8 cellular contexts compared by ENCODE assay signal in genomic region chr12:570949-571794, GRCh38.
DNase-seq lines count a peak whose midpoint lies in the region; ATAC-seq and TF ChIP-seq lines count a peak whose summit lies in the region.

No MANE protein-coding gene starts in this region.

- CTCF ChIA-PET in AG04449 (lab: Yijun Ruan, JAX): interaction anchor here (0.6 to 16.1 kb wide), 29 partner anchors 8 to 1062 kb away, joined by 3 to 290 read pairs (median 4); partner anchors contain the start of genes RAD52 and WNK1

- H3K4me1 Mint-ChIP-seq in immature natural killer cell: peaks cover 49 to 52% of the 10 kb centered on the region in 2 donors

- POLR2A ChIA-PET in AG04449 (lab: Yijun Ruan, JAX): interaction anchor here (0.5 to 1.6 kb wide), 2 partner anchors 83 to 181 kb away, joined by 3 to 11 read pairs; partner anchors contain the start of gene WNK1

- in situ Hi-C loops in astrocyte of the cerebellum (cut with HindIII; ENCODE audit: low sequenced_read_pairs): no loop called here

- no peaks in the 10 kb centered on the region for H3K36me3 Mint-ChIP-seq in immature natural killer cell

- H3K9me3 Mint-ChIP-seq in immature natural killer cell: no peaks in the 10 kb centered on the region

- peak overlapping the region in 1 of 6 donors; percentile 12 for H3K27ac Mint-ChIP-seq in immature natural killer cell

- peak overlapping the region in 4 of 5 donors; percentile 21 to 63 (median 30) for H3K4me3 Mint-ChIP-seq in immature natural killer cell

- H3K27me3 Mint-ChIP-seq in immature natural killer cell (ENCODE audit: low read depth in 3 of 3): no peaks in the 10 kb centered on the region

- TF ChIP-seq CTCF in AG04449 (IDR thresholded peaks at IDR 0.05; ENCODE audit: insufficient read depth, low read length, missing control alignments) (no peak), HFF-Myc (IDR thresholded peaks at IDR 0.05; ENCODE audit: low read depth, low read length, missing control alignments) (no peak), astrocyte of the cerebellum (IDR thresholded peaks at IDR 0.05; ENCODE audit: low read depth, low read length, missing control alignments) (no peak)

- peak overlapping the region; percentile 63 for H3K4me3 ChIP-seq in AG04449 (ENCODE audit: low read depth, low read length)
- H3K4me3 ChIP-seq in HFF-Myc (replicated peaks; ENCODE audit: low read depth, low read length): peak overlapping the region; percentile 63
- peak overlapping the region; percentile 47 for H3K4me3 ChIP-seq in astrocyte of the cerebellum (ENCODE audit: low read depth, low read length)

- ATAC-seq in HG03520 (IDR thresholded peaks at IDR 0.05; ENCODE audit: unreplicated experiment): no peak

- DNase-seq in AG04449 (ENCODE audit: low read depth, low spot score) (no peak), HFF-Myc (ENCODE audit: extremely low read depth, low read depth) (no peak), astrocyte of the cerebellum (ENCODE audit: low read depth) (peak; percentile 36), immature natural killer cell (no peak), NCI-H187 (lab: John Stamatoyannopoulos, UW) (no peak), NCI-H1105 (lab: John Stamatoyannopoulos, UW) (no peak)
- DNase-seq in stimulated activated CD8-positive, alpha-beta memory T cell treated with anti-CD3 and anti-CD28 coated beads, Interleukin-4, amount 100 ng/mL, for 48 hours: peak; percentile 17

Comparison
In these comparisons a context has a peak if more than half of its experiments do, and no peak if none do; other contexts are left out.
1. DNase-seq: peak in astrocyte of the cerebellum (single experiment) and stimulated activated CD8-positive, alpha-beta memory T cell treated with anti-CD3 and anti-CD28 coated beads, Interleukin-4, amount 100 ng/mL, for 48 hours (single experiment); none in AG04449 (single experiment), HFF-Myc (single experiment), immature natural killer cell (0 of 3), NCI-H187 (0 of 2) and NCI-H1105 (single experiment).
2. Peak in every context shown above with its lines, with median percentiles within 50 percentile points of each other: H3K4me3 ChIP-seq.